ENCODE assay signal across 28 cellular contexts in genomic region chr3:81876826-81877225, GRCh38.
DNase-seq lines count a peak whose midpoint lies in the region; ATAC-seq, FAIRE-seq and TF ChIP-seq lines count a peak whose summit lies in the region.
"Had no signal": no experiment of that assay in that cellular context is flagged by ENCODE, and none has a peak within 500 bp of the region (broad histone marks: within the 10 kb centered on the region; RNA-seq: fewer than 3 reads in every experiment).

No MANE protein-coding gene starts in this region.

- intact Hi-C loops in gastrocnemius medialis (cut with DNase I; ENCODE audit: low total_unique reads) = no loop called here

- no peak for FAIRE-seq in bronchial epithelial cell (lab: Jason Lieb, UNC)
- FAIRE-seq: G401.6, GM12891, GM19239, H1 had no signal

- peaks cover 0 to 1% of the 10 kb centered on the region in 2 donors for H3K36me3 Mint-ChIP-seq in activated T-cell treated with anti-CD3 and anti-CD28 coated beads, Interleukin-2, amount 50 U/mL, for 72 hours (ENCODE audit: insufficient read depth in 2 of 2)
- H3K36me3 Mint-ChIP-seq: CD4-positive, alpha-beta memory T cell had no signal

- peaks cover 4 to 5% of the 10 kb centered on the region in 2 donors for H3K4me1 ChIP-seq in gastrocnemius medialis

- no peak for TF ChIP-seq POLR2A in gastrocnemius medialis (IDR thresholded peaks at IDR 0.05)

- no peak for TF ChIP-seq CTCF in bronchial epithelial cell (IDR thresholded peaks at IDR 0.05; ENCODE audit: insufficient read depth, low read length, severe bottlenecking)
- TF ChIP-seq CTCF in gastrocnemius medialis (IDR thresholded peaks at IDR 0.05 in 4 of 5, conservative IDR thresholded peaks at IDR 0.05 in 1 of 5) = no peak

- peak; percentile 30 for DNase-seq in AG20443 (ENCODE audit: low spot score)
- peak; percentile 51 for DNase-seq in M059J (ENCODE audit: low read depth)
- DNase-seq in bronchial epithelial cell (ENCODE audit: low read depth) = peak; percentile 28
- no peak for DNase-seq in gastrocnemius medialis
- no peak for DNase-seq in NCI-H510A treated with DMSO at 0.1 percent for 48 hours (lab: John Stamatoyannopoulos, UW)
- DNase-seq in activated T-cell treated with anti-CD3 and anti-CD28 coated beads, Interleukin-2, amount 50 U/mL, for 72 hours = no peak
- DNase-seq: AML-193; C1 segment of cervical spinal cord; CD4-positive, alpha-beta memory T cell; COR-L47; DMS53; IMR-90; MV-4-11; NCI-H1105 treated with DMSO at 0.1 percent for 48 hours; NCI-H146; NCI-H1930; NCI-H446; NCI-H526 treated with DMSO at 0.1 percent for 48 hours; SHP77 had no signal

- H3K9me3 ChIP-seq in gastrocnemius medialis = no peaks in the 10 kb centered on the region

- H3K4me3 ChIP-seq in bronchial epithelial cell (ENCODE audit: low read depth, low read length) (no peak overlapping the region), gastrocnemius medialis (no peak overlapping the region)

- peaks cover under 1% of the 10 kb centered on the region for H3K27me3 Mint-ChIP-seq in activated T-cell treated with anti-CD3 and anti-CD28 coated beads, Interleukin-2, amount 50 U/mL, for 72 hours (ENCODE audit: low read depth)

- H3K27ac ChIP-seq in gastrocnemius medialis = no peak overlapping the region
- H3K27ac ChIP-seq: KMS-11, RWPE1 had no signal

- no peaks in the 10 kb centered on the region for H3K4me1 Mint-ChIP-seq in activated T-cell treated with anti-CD3 and anti-CD28 coated beads, Interleukin-2, amount 50 U/mL, for 72 hours (ENCODE audit: low read depth)
- H3K4me1 Mint-ChIP-seq: CD4-positive, alpha-beta memory T cell had no signal

- H3K27me3 ChIP-seq in bronchial epithelial cell (ENCODE audit: control insufficient read depth, insufficient read depth, low read length) (no peaks in the 10 kb centered on the region), gastrocnemius medialis (no peaks in the 10 kb centered on the region)

- no peaks in the 10 kb centered on the region for H3K36me3 ChIP-seq in bronchial epithelial cell (ENCODE audit: control insufficient read depth, insufficient read depth, low read length)
- H3K36me3 ChIP-seq in gastrocnemius medialis = no peaks in the 10 kb centered on the region

- no peak overlapping the region for H3K27ac Mint-ChIP-seq in activated T-cell treated with anti-CD3 and anti-CD28 coated beads, Interleukin-2, amount 50 U/mL, for 72 hours
- H3K27ac Mint-ChIP-seq: CD4-positive, alpha-beta memory T cell had no signal

- in situ Hi-C loops in gastrocnemius medialis (cut with MboI; ENCODE audit: low sequenced_read_pairs in 4 of 4) = no loop called here

- ATAC-seq in gastrocnemius medialis = peak; percentile 30 to 56
- no peak for ATAC-seq in activated T-cell treated with anti-CD3 and anti-CD28 coated beads, Interleukin-2, amount 50 U/mL, for 72 hours (replicated peaks in 1 of 2)
- no peak for ATAC-seq in HG03175 (IDR thresholded peaks at IDR 0.05; ENCODE audit: unreplicated experiment)
- ATAC-seq: HCT116, Panc1 had no signal

- no peak overlapping the region for H3K4me3 Mint-ChIP-seq in activated T-cell treated with anti-CD3 and anti-CD28 coated beads, Interleukin-2, amount 50 U/mL, for 72 hours
- H3K4me3 Mint-ChIP-seq: CD4-positive, alpha-beta memory T cell had no signal

- peaks cover 0 to 6% of the 10 kb centered on the region in 2 donors for H3K9me3 Mint-ChIP-seq in activated T-cell treated with anti-CD3 and anti-CD28 coated beads, Interleukin-2, amount 50 U/mL, for 72 hours

Comparison
In these comparisons a context has a peak if more than half of its experiments do, and no peak if none do; other contexts are left out.
1. DNase-seq: peak in AG20443 (single experiment), M059J (single experiment) and bronchial epithelial cell (single experiment); none in gastrocnemius medialis (0 of 2), NCI-H510A treated with DMSO at 0.1 percent for 48 hours (single experiment) and activated T-cell treated with anti-CD3 and anti-CD28 coated beads, Interleukin-2, amount 50 U/mL, for 72 hours (0 of 2).
2. ATAC-seq: peak in gastrocnemius medialis (2 of 2); none in activated T-cell treated with anti-CD3 and anti-CD28 coated beads, Interleukin-2, amount 50 U/mL, for 72 hours (0 of 2) and HG03175 (single experiment).